Comparison of ENCODE assay signal across 8 cellular contexts in the genomic region with DNA sequence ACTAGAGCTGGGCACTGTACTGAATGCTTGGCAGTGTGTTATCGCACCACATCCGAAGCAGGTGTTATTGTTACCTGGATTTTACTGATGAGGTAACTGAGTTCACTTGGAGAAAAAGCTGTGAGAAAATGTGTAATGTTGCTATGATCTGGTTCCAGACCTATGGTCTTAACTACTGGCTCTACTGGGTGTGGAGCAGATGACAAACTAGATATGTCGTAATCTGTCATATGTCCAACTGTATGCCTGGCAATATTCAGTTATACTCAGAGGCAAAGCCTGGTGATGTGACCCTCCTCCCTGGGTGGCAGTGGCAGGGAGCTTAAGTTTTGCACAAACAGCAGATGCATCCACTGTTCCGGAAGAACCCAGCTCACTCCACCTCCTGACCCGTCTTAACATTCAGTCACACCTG. TPM values are rescaled to one million over a fixed set of nuclear protein-coding genes. Genes with fewer than 3 reads are reported as not detected.
A peak's percentile ranks its signal among the peaks of the same experiment; 100 is the strongest.
DNase-seq lines count a peak whose midpoint lies in the region; FAIRE-seq and TF ChIP-seq lines count a peak whose summit lies in the region.

No MANE protein-coding gene starts in this region.

- intact Hi-C loops in kidney (cut with DNase I): no loop called here

- no peak for FAIRE-seq in kidney (lab: Jason Lieb, UNC)

- H3K27ac ChIP-seq in kidney (ENCODE audit: low read depth in 2 of 2, low read length in 2 of 2) (peak overlapping the region; percentile 73 to 88), subcutaneous abdominal adipose tissue (ENCODE audit: low read depth, low read length) (peak overlapping the region; percentile 97)

- H3K9me3 ChIP-seq in kidney (ENCODE audit: control insufficient read depth in 1 of 2, low read length in 2 of 2) (no peaks in the 10 kb centered on the region), subcutaneous abdominal adipose tissue (ENCODE audit: control insufficient read depth in 5 of 5, low read length in 5 of 5) (no peaks in the 10 kb centered on the region)

- H3K36me3 ChIP-seq in kidney (ENCODE audit: control insufficient read depth in 1 of 2, insufficient read depth in 2 of 2, low read length in 2 of 2): no peaks in the 10 kb centered on the region
- no peaks in the 10 kb centered on the region for H3K36me3 ChIP-seq in subcutaneous abdominal adipose tissue (ENCODE audit: control insufficient read depth in 5 of 5, insufficient read depth in 5 of 5, low read length in 5 of 5)

- DNase-seq in CD1c-positive myeloid dendritic cell (ENCODE audit: extremely low spot score) (peak; percentile 83), LNCaP clone FGC (ENCODE audit: low read depth) (peak; percentile 76), kidney (no peak), NCI-H526 treated with DMSO at 0.1 percent for 48 hours (lab: John Stamatoyannopoulos, UW) (no peak), 8988T (no peak), occipital lobe (lab: John Stamatoyannopoulos, UW) (no peak)
- DNase-seq in activated T-cell treated with anti-CD3 and anti-CD28 coated beads, Interleukin-2, amount 50 U/mL, for 48 hours: peak; percentile 47 to 49

- peaks cover 15 to 21% of the 10 kb centered on the region in 2 donors for H3K4me1 ChIP-seq in kidney (ENCODE audit: control insufficient read depth in 1 of 2, insufficient read depth in 1 of 2, low read depth in 1 of 2, low read length in 2 of 2)
- peaks cover 17 to 53% (median 51%) of the 10 kb centered on the region in 5 donors for H3K4me1 ChIP-seq in subcutaneous abdominal adipose tissue (ENCODE audit: control insufficient read depth in 5 of 5, insufficient read depth in 5 of 5, low read length in 5 of 5)

- H3K9ac ChIP-seq in kidney (ENCODE audit: low read length in 2 of 2): peak overlapping the region in 1 of 2 donors; percentile 10
- H3K9ac ChIP-seq in subcutaneous abdominal adipose tissue (ENCODE audit: low read length in 5 of 5): peak overlapping the region in 4 of 5 donors; percentile 16 to 85 (median 70)

- H3K4me3 ChIP-seq in LNCaP clone FGC (ENCODE audit: low read depth, low read length): no peak overlapping the region
- no peak overlapping the region for H3K4me3 ChIP-seq in kidney (ENCODE audit: low read length in 2 of 2)
- H3K4me3 ChIP-seq in subcutaneous abdominal adipose tissue (ENCODE audit: low read depth in 1 of 5, low read length in 5 of 5): peak overlapping the region in 4 of 5 donors; percentile 3 to 30 (median 17)

- no peak for TF ChIP-seq CTCF in LNCaP clone FGC (IDR thresholded peaks at IDR 0.05; ENCODE audit: control insufficient read depth, extremely low read depth, insufficient read depth)
- TF ChIP-seq CTCF in kidney (IDR thresholded peaks at IDR 0.05; ENCODE audit: borderline replicate concordance, extremely low read depth, insufficient read depth): no peak

- no peaks in the 10 kb centered on the region for H3K27me3 ChIP-seq in subcutaneous abdominal adipose tissue (ENCODE audit: control insufficient read depth in 5 of 5, insufficient read depth in 4 of 5, low read length in 5 of 5)

RNA-seq across cellular contexts. Expression of gene SCD, which starts 23.5 kb away (rescaled TPM):
- total RNA-seq in kidney (8.7 TPM), occipital lobe (123 TPM)
- polyA plus RNA-seq in kidney (ENCODE audit: insufficient read depth, low read depth, low replicate concordance): 10.7 TPM

RNA-seq across cellular contexts. Expression of gene PKD2L1, which starts 40.5 kb away (rescaled TPM):
- total RNA-seq in kidney: not detected
- 0.17 TPM for polyA plus RNA-seq in kidney (ENCODE audit: insufficient read depth, low read depth, low replicate concordance)
- total RNA-seq in occipital lobe: 0.62 TPM

Comparison
In these comparisons a context has a peak if more than half of its experiments do, and no peak if none do; other contexts are left out.
1. DNase-seq: peak in CD1c-positive myeloid dendritic cell (single experiment), LNCaP clone FGC (single experiment) and activated T-cell treated with anti-CD3 and anti-CD28 coated beads, Interleukin-2, amount 50 U/mL, for 48 hours (2 of 2); none in kidney (single experiment), NCI-H526 treated with DMSO at 0.1 percent for 48 hours (single experiment), 8988T (single experiment) and occipital lobe (single experiment).
2. H3K4me3 ChIP-seq: peak in subcutaneous abdominal adipose tissue (4 of 5); none in LNCaP clone FGC (single experiment) and kidney (0 of 2).
3. RNA of gene SCD, which starts 23.5 kb away (total RNA-seq): 123 TPM in occipital lobe (single experiment); 8.7 TPM in kidney (single experiment); every median in the first group is over 10 times any median in the second.